15 cellular contexts compared by ENCODE assay signal in genomic region chr18:53191634-53192033, GRCh38.
"Had no signal": no experiment of that assay in that cellular context is flagged by ENCODE, and none has a peak within 500 bp of the region (broad histone marks: within the 10 kb centered on the region; RNA-seq: fewer than 3 reads in every experiment).

No MANE protein-coding gene starts in this region.

- H3K4me1 ChIP-seq: gastrocnemius medialis, heart right ventricle, testis had no signal

- FAIRE-seq: astrocyte had no signal

- H3K36me3 ChIP-seq: gastrocnemius medialis, heart right ventricle had no signal

- H3K27ac ChIP-seq: coronary artery, epithelial cell of prostate, gastrocnemius medialis, heart right ventricle, testis had no signal

- H3K9me3 ChIP-seq: gastrocnemius medialis, heart right ventricle, testis had no signal

- H3K27me3 ChIP-seq: gastrocnemius medialis, heart right ventricle, testis had no signal

- DNase-seq: activated CD4-positive, alpha-beta T cell treated with anti-CD3 and anti-CD28 coated beads for 4 hours; activated CD8-positive, alpha-beta memory T cell treated with anti-CD3 and anti-CD28 coated beads, Interleukin-2, amount 50 U/mL, for 48 hours; activated CD8-positive, alpha-beta T cell treated with anti-CD3 and anti-CD28 coated beads, Interleukin-2, amount 10 ng/mL, durations not matched to agents 7 days and 5 days; activated naive CD4-positive, alpha-beta T cell treated with Interleukin-2 at 50 U/mL for 16 hours; caudate nucleus; effector CD8-positive, alpha-beta T cell; gastrocnemius medialis; heart right ventricle; stimulated activated CD4-positive, alpha-beta T cell treated with anti-CD3 and anti-CD28 coated beads, Interleukin-4, amount 100 ng/mL, for 4 hours; stimulated activated naive CD8-positive, alpha-beta T cell treated with anti-CD3 and anti-CD28 coated beads, Interleukin-15, amount 100 ng/mL, for 72 hours; T-helper 9 cell; testis had no signal

- ATAC-seq: activated CD8-positive, alpha-beta T cell treated with anti-CD3 and anti-CD28 coated beads, Interleukin-2, amount 10 ng/mL, durations not matched to agents 7 days and 5 days; gastrocnemius medialis; heart right ventricle; stimulated activated naive CD8-positive, alpha-beta T cell treated with anti-CD3 and anti-CD28 coated beads, Interleukin-15, amount 100 ng/mL, for 72 hours had no signal

- H3K4me3 ChIP-seq: coronary artery, gastrocnemius medialis, heart right ventricle had no signal
